15 cellular contexts compared by ENCODE assay signal in genomic region chr14:90140956-90141316, GRCh38.
DNase-seq lines count a peak whose midpoint lies in the region; ATAC-seq, FAIRE-seq and TF ChIP-seq lines count a peak whose summit lies in the region.
"Had no signal": no experiment of that assay in that cellular context is flagged by ENCODE, and none has a peak within 500 bp of the region (broad histone marks: within the 10 kb centered on the region; RNA-seq: fewer than 3 reads in every experiment).

No MANE protein-coding gene starts in this region.

- no peaks in the 10 kb centered on the region for H3K9me2 ChIP-seq in GM23248 (ENCODE audit: insufficient read depth)

- H3K4me1 ChIP-seq in GM23248 (ENCODE audit: insufficient read depth) (no peaks in the 10 kb centered on the region), osteoblast (ENCODE audit: insufficient read depth, low read length) (peaks cover 4% of the 10 kb centered on the region)
- H3K4me1 ChIP-seq: Caco-2, thyroid gland had no signal

- no peaks in the 10 kb centered on the region for H3K9me3 Mint-ChIP-seq in activated naive CD8-positive, alpha-beta T cell treated with anti-CD3 and anti-CD28 coated beads, Interleukin-2, amount 50 U/mL, for 24 hours
- H3K9me3 Mint-ChIP-seq: natural killer cell treated with Interleukin-12 subunit alpha and Interleukin-12 subunit beta and Interleukin-15 and Interleukin-18, amount 100 ng/mL, for 72 hours had no signal

- no peak for ATAC-seq in activated naive CD8-positive, alpha-beta T cell treated with anti-CD3 and anti-CD28 coated beads, Interleukin-2, amount 50 U/mL, for 24 hours
- ATAC-seq: left cardiac atrium; natural killer cell treated with Interleukin-12 subunit alpha and Interleukin-12 subunit beta and Interleukin-15 and Interleukin-18, amount 100 ng/mL, for 72 hours had no signal

- H3K36me3 Mint-ChIP-seq in activated naive CD8-positive, alpha-beta T cell treated with anti-CD3 and anti-CD28 coated beads, Interleukin-2, amount 50 U/mL, for 24 hours (ENCODE audit: low read depth): no peaks in the 10 kb centered on the region
- H3K36me3 Mint-ChIP-seq: natural killer cell treated with Interleukin-12 subunit alpha and Interleukin-12 subunit beta and Interleukin-15 and Interleukin-18, amount 100 ng/mL, for 72 hours had no signal

- H3K27me3 ChIP-seq in GM23248 (replicated peaks; ENCODE audit: insufficient read depth) (peaks cover 12% of the 10 kb centered on the region; the same call in 1 of the 2 replicates), osteoblast (ENCODE audit: insufficient read depth, low read length) (peaks cover 14% of the 10 kb centered on the region)
- H3K27me3 ChIP-seq: thyroid gland had no signal

- H3K36me3 ChIP-seq in GM23248 (ENCODE audit: low read depth) (no peaks in the 10 kb centered on the region), osteoblast (ENCODE audit: insufficient read depth, low read length) (no peaks in the 10 kb centered on the region)
- H3K36me3 ChIP-seq: thyroid gland had no signal

- H3K4me3 Mint-ChIP-seq in activated naive CD8-positive, alpha-beta T cell treated with anti-CD3 and anti-CD28 coated beads, Interleukin-2, amount 50 U/mL, for 24 hours: no peak overlapping the region
- H3K4me3 Mint-ChIP-seq: natural killer cell treated with Interleukin-12 subunit alpha and Interleukin-12 subunit beta and Interleukin-15 and Interleukin-18, amount 100 ng/mL, for 72 hours had no signal

- H3K27ac Mint-ChIP-seq in activated naive CD8-positive, alpha-beta T cell treated with anti-CD3 and anti-CD28 coated beads, Interleukin-2, amount 50 U/mL, for 24 hours: no peak overlapping the region
- H3K27ac Mint-ChIP-seq: natural killer cell treated with Interleukin-12 subunit alpha and Interleukin-12 subunit beta and Interleukin-15 and Interleukin-18, amount 100 ng/mL, for 72 hours had no signal

- WGBS in GM23248 (ENCODE audit: low coverage in 1 of 2, low lambda C conversion rate in 2 of 2, missing lambda C conversion rate in 2 of 2), 2 experiments: 69 to 76% methylated on average over 5 of the region's 5 CpGs

- H3K4me3 ChIP-seq in GM23248 (no peak overlapping the region), osteoblast (ENCODE audit: insufficient read depth, low read length) (no peak overlapping the region)
- H3K4me3 ChIP-seq: thyroid gland had no signal

- no peak overlapping the region for H3K9ac ChIP-seq in GM23248

- no peak for FAIRE-seq in GM19239 (lab: Jason Lieb, UNC)

- no peak overlapping the region for H3K27ac ChIP-seq in GM23248
- no peak overlapping the region for H3K27ac ChIP-seq in osteoblast (ENCODE audit: low read depth, low read length)
- H3K27ac ChIP-seq: thyroid gland had no signal

- DNase-seq in GM23248 (peak; percentile 9), NCI-H226 (peak; percentile 44), dermis blood vessel endothelial cell (peak; percentile 74), osteoblast (ENCODE audit: insufficient read length, low spot score, missing footprints) (peak; percentile 48), hypothalamus (lab: John Stamatoyannopoulos, UW) (no peak), SK-N-DZ (ENCODE audit: low spot score) (no peak), GM19239 (ENCODE audit: insufficient read length, low spot score) (no peak)
- DNase-seq in activated naive CD8-positive, alpha-beta T cell treated with anti-CD3 and anti-CD28 coated beads, Interleukin-2, amount 50 U/mL, for 24 hours: no peak
- DNase-seq: activated CD4-positive, alpha-beta T cell treated with anti-CD3 and anti-CD28 coated beads for 1 hour; activated T-cell treated with anti-CD3 and anti-CD28 coated beads for 4 hours; Caco-2; left cardiac atrium; NCI-H2029 treated with DMSO at 0.1 percent for 48 hours; thyroid gland had no signal

- no peaks in the 10 kb centered on the region for H3K4me1 Mint-ChIP-seq in activated naive CD8-positive, alpha-beta T cell treated with anti-CD3 and anti-CD28 coated beads, Interleukin-2, amount 50 U/mL, for 24 hours

- H3K79me2 ChIP-seq in GM23248 (ENCODE audit: insufficient read depth) (no peaks in the 10 kb centered on the region), osteoblast (ENCODE audit: insufficient read depth, low read length) (no peaks in the 10 kb centered on the region)

- peaks cover 16% of the 10 kb centered on the region for H3K27me3 Mint-ChIP-seq in activated naive CD8-positive, alpha-beta T cell treated with anti-CD3 and anti-CD28 coated beads, Interleukin-2, amount 50 U/mL, for 24 hours

- H3K4me2 ChIP-seq in GM23248 (ENCODE audit: unreplicated experiment): no peak overlapping the region
- H3K4me2 ChIP-seq in osteoblast (ENCODE audit: insufficient read depth, low read length): no peak overlapping the region

- H2AFZ ChIP-seq in GM23248 (no peak overlapping the region), osteoblast (ENCODE audit: low read length) (no peak overlapping the region)

- no peaks in the 10 kb centered on the region for H3F3A ChIP-seq in GM23248 (ENCODE audit: insufficient read depth)

- no peak for TF ChIP-seq CTCF in osteoblast (IDR thresholded peaks at IDR 0.05; ENCODE audit: extremely low read depth, low read depth, low read length)

- H4K20me1 ChIP-seq in GM23248 (ENCODE audit: insufficient read depth): no peaks in the 10 kb centered on the region
- no peaks in the 10 kb centered on the region for H4K20me1 ChIP-seq in osteoblast (ENCODE audit: insufficient read depth, low read length)

- H3K9me3 ChIP-seq in GM23248 (ENCODE audit: low read depth) (no peaks in the 10 kb centered on the region), osteoblast (ENCODE audit: low read depth, low read length) (no peaks in the 10 kb centered on the region)
- H3K9me3 ChIP-seq: Caco-2, thyroid gland had no signal

- in situ Hi-C loops in GM23248 (cut with MboI): no loop called here

Comparison
In these comparisons a context has a peak if more than half of its experiments do, and no peak if none do; other contexts are left out.
1. DNase-seq: peak in GM23248 (single experiment), NCI-H226 (single experiment), dermis blood vessel endothelial cell (single experiment) and osteoblast (single experiment); none in hypothalamus (0 of 51), SK-N-DZ (single experiment), activated naive CD8-positive, alpha-beta T cell treated with anti-CD3 and anti-CD28 coated beads, Interleukin-2, amount 50 U/mL, for 24 hours (single experiment) and GM19239 (single experiment).